In the genomic region with DNA sequence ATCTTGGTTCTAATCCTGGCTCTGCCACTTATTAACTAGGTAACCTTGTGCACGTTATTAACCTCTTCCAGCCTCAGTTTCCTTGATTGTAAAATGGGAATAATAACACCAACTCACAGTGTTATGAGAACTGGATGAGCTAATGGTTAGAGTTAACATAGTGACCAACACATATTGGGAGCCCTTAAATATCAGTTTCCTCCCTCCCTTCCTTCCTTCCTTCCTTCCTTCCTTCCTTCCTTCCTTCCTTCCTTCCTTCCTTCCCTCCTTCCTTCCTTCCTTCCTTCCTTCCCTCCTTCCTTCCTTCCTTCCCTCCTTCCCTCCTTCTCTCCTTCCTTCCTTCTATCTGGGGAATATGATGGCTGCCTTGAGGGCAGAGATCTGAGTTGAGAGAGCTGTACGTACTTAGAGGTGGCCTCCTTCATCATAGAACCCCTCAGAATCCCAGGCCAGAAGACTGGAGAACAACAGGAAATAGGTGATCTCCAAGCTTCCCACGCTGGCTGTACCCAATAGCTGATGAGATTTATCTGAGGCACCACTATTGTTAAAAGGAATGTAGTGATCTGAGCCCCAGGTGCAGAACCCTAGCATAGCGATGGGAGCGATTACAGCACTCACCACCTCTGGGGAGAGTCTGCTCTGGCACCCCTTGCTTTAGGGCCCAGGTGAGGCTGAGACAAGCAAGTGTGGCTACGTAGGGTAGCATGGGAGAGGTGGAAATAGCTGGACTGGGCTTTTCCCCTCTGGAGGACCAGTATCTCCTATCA, we compare ENCODE assay signal across 12 cellular contexts. TPM values are rescaled to one million over a fixed set of nuclear protein-coding genes. Genes with fewer than 3 reads are reported as not detected.
A peak's percentile ranks its signal among the peaks of the same experiment; 100 is the strongest.
DNase-seq lines count a peak whose midpoint lies in the region; ATAC-seq, FAIRE-seq and TF ChIP-seq lines count a peak whose summit lies in the region.
"Had no signal": no experiment of that assay in that cellular context is flagged by ENCODE, and none has a peak within 500 bp of the region (broad histone marks: within the 10 kb centered on the region; RNA-seq: fewer than 3 reads in every experiment).

No MANE protein-coding gene starts in this region.

- no peaks in the 10 kb centered on the region for H3K27me3 Mint-ChIP-seq in activated T-helper 2 cell treated with anti-CD3 and anti-CD28 coated beads, Interferon-gamma antibody, Interleukin-2, Interleukin-4, amounts not matched to agents 10 μg/mL and 5 μg/mL and 100 μg/mL, durations not matched to agents 14 hours and 24 hours and 36 hours (ENCODE audit: low read depth)

- intact Hi-C loops in activated T-helper 2 cell treated with anti-CD3 and anti-CD28 coated beads, Interferon-gamma antibody, Interleukin-2, Interleukin-4, amounts not matched to agents 10 μg/mL and 5 μg/mL and 100 μg/mL, durations not matched to agents 14 hours and 24 hours and 36 hours (cut with micrococcal nuclease) = no loop called here
- intact Hi-C loops in left lung (cut with DNase I) = no loop called here

- peak; percentile 20 for DNase-seq in activated CD4-positive, CD25-positive, alpha-beta regulatory T cell treated with anti-CD3 and anti-CD28 coated beads, Interleukin-2, amount 50 U/mL, for 72 hours
- DNase-seq in activated CD4-positive, CD25-positive, alpha-beta regulatory T cell (lab: John Stamatoyannopoulos, UW) = no peak
- no peak for DNase-seq in activated T-helper 2 cell treated with anti-CD3 and anti-CD28 coated beads, Interferon-gamma antibody, Interleukin-2, Interleukin-4, amounts not matched to agents 10 μg/mL and 5 μg/mL and 100 μg/mL, durations not matched to agents 14 hours and 24 hours and 36 hours (ENCODE audit: low spot score)
- no peak for DNase-seq in left lung
- DNase-seq in stimulated activated CD8-positive, alpha-beta memory T cell treated with anti-CD3 and anti-CD28 coated beads, Interleukin-4, amount 100 ng/mL, for 48 hours = peak; percentile 25
- no peak for DNase-seq in D721Med (ENCODE audit: insufficient read length, low spot score)
- DNase-seq in NCI-H128 (lab: John Stamatoyannopoulos, UW; ENCODE audit: unreplicated experiment) = no peak
- DNase-seq in GM10248 (ENCODE audit: extremely low spot score) = no peak
- DNase-seq: NCI-H2171 treated with DMSO at 0.1 percent for 48 hours, nephron progenitor cell had no signal

- peaks cover 82% of the 10 kb centered on the region for H3K4me1 Mint-ChIP-seq in activated T-helper 2 cell treated with anti-CD3 and anti-CD28 coated beads, Interferon-gamma antibody, Interleukin-2, Interleukin-4, amounts not matched to agents 10 μg/mL and 5 μg/mL and 100 μg/mL, durations not matched to agents 14 hours and 24 hours and 36 hours (ENCODE audit: low read depth)

- H3K9me3 Mint-ChIP-seq in activated T-helper 2 cell treated with anti-CD3 and anti-CD28 coated beads, Interferon-gamma antibody, Interleukin-2, Interleukin-4, amounts not matched to agents 10 μg/mL and 5 μg/mL and 100 μg/mL, durations not matched to agents 14 hours and 24 hours and 36 hours = no peaks in the 10 kb centered on the region
- H3K9me3 Mint-ChIP-seq: nephron progenitor cell had no signal

- peaks cover 8% of the 10 kb centered on the region for H3K36me3 Mint-ChIP-seq in activated T-helper 2 cell treated with anti-CD3 and anti-CD28 coated beads, Interferon-gamma antibody, Interleukin-2, Interleukin-4, amounts not matched to agents 10 μg/mL and 5 μg/mL and 100 μg/mL, durations not matched to agents 14 hours and 24 hours and 36 hours (ENCODE audit: low read depth)

- H3K9me3 ChIP-seq in left lung = no peaks in the 10 kb centered on the region

- H3K27ac ChIP-seq in left lung = peak overlapping the region; percentile 80 to 86

- peak overlapping the region; percentile 94 for H3K27ac Mint-ChIP-seq in activated T-helper 2 cell treated with anti-CD3 and anti-CD28 coated beads, Interferon-gamma antibody, Interleukin-2, Interleukin-4, amounts not matched to agents 10 μg/mL and 5 μg/mL and 100 μg/mL, durations not matched to agents 14 hours and 24 hours and 36 hours
- H3K27ac Mint-ChIP-seq: nephron progenitor cell had no signal

- no peak for ATAC-seq in left lung

- H3K4me1 ChIP-seq in left lung = peaks cover 38 to 67% of the 10 kb centered on the region in 2 donors

- H3K4me3 ChIP-seq in left lung = no peak overlapping the region

- H3K36me3 ChIP-seq in left lung = no peaks in the 10 kb centered on the region

- POLR2A ChIA-PET in GM10248 (lab: Yijun Ruan, JAX) = interaction anchor here (0.6 to 0.7 kb wide), 2 partner anchors 21 to 117 kb away, joined by 3 read pairs; no protein-coding TSS in a partner anchor

- no peak overlapping the region for H3K4me3 Mint-ChIP-seq in activated T-helper 2 cell treated with anti-CD3 and anti-CD28 coated beads, Interferon-gamma antibody, Interleukin-2, Interleukin-4, amounts not matched to agents 10 μg/mL and 5 μg/mL and 100 μg/mL, durations not matched to agents 14 hours and 24 hours and 36 hours (ENCODE audit: low read depth)
- H3K4me3 Mint-ChIP-seq: nephron progenitor cell had no signal

- TF ChIP-seq CTCF in left lung (IDR thresholded peaks at IDR 0.05) (no peak), D721Med (IDR thresholded peaks at IDR 0.05; ENCODE audit: insufficient read depth, missing control alignments) (no peak), GM10248 (IDR thresholded peaks at IDR 0.05; ENCODE audit: control extremely low read depth, extremely low read depth, low read depth, missing control alignments) (no peak)

- no peak for FAIRE-seq in D721Med (lab: Jason Lieb, UNC)
- FAIRE-seq: A204.1 had no signal

- CTCF ChIA-PET in GM10248 (lab: Yijun Ruan, JAX) = interaction anchor here (0.9 to 16.5 kb wide), 7 partner anchors 14 to 179 kb away, joined by 3 to 356 read pairs (median 7); partner anchors contain the start of genes CCR7, GJD3 and IGFBP4

- H3K27me3 ChIP-seq in left lung = no peaks in the 10 kb centered on the region

RNA-seq across cellular contexts. Expression of gene CCR7, which starts 26.2 kb away (rescaled TPM):
- 367 and 374 TPM in 2 replicates for total RNA-seq in activated T-helper 2 cell treated with anti-CD3 and anti-CD28 coated beads, Interferon-gamma antibody, Interleukin-2, Interleukin-4, amounts not matched to agents 10 μg/mL and 5 μg/mL and 100 μg/mL, durations not matched to agents 14 hours and 24 hours and 36 hours
- 1 to 10 TPM in 1 of 2 donors, under 1 TPM in 1; 0.35 to 1.6 TPM for total RNA-seq in left lung
- total RNA-seq: G401 had no signal

RNA-seq across cellular contexts. Expression of gene TNS4, which starts 37.7 kb away (rescaled TPM):
- 8.7 and 9.0 TPM in 2 replicates for total RNA-seq in activated T-helper 2 cell treated with anti-CD3 and anti-CD28 coated beads, Interferon-gamma antibody, Interleukin-2, Interleukin-4, amounts not matched to agents 10 μg/mL and 5 μg/mL and 100 μg/mL, durations not matched to agents 14 hours and 24 hours and 36 hours
- 1 to 10 TPM in 1 of 2 donors, under 1 TPM in 1; 0.23 to 1.6 TPM for total RNA-seq in left lung
- total RNA-seq: G401 had no signal

Comparison
In these comparisons a context has a peak if more than half of its experiments do, and no peak if none do; other contexts are left out.
1. DNase-seq: peak in activated CD4-positive, CD25-positive, alpha-beta regulatory T cell treated with anti-CD3 and anti-CD28 coated beads, Interleukin-2, amount 50 U/mL, for 72 hours (single experiment) and stimulated activated CD8-positive, alpha-beta memory T cell treated with anti-CD3 and anti-CD28 coated beads, Interleukin-4, amount 100 ng/mL, for 48 hours (single experiment); none in activated CD4-positive, CD25-positive, alpha-beta regulatory T cell (0 of 4), activated T-helper 2 cell treated with anti-CD3 and anti-CD28 coated beads, Interferon-gamma antibody, Interleukin-2, Interleukin-4, amounts not matched to agents 10 μg/mL and 5 μg/mL and 100 μg/mL, durations not matched to agents 14 hours and 24 hours and 36 hours (single experiment), left lung (0 of 2), D721Med (single experiment), NCI-H128 (single experiment) and GM10248 (single experiment).
2. RNA of gene CCR7, which starts 26.2 kb away (total RNA-seq): 367 to 374 TPM in activated T-helper 2 cell treated with anti-CD3 and anti-CD28 coated beads, Interferon-gamma antibody, Interleukin-2, Interleukin-4, amounts not matched to agents 10 μg/mL and 5 μg/mL and 100 μg/mL, durations not matched to agents 14 hours and 24 hours and 36 hours; 0.35 to 1.6 TPM in left lung; every median in the first group is over 100 times any median in the second.